Comparison of ENCODE assay signal across 1 cellular context in genomic region chr7:16982640-16983103, GRCh38.
TF ChIP-seq lines count a peak whose summit lies in the region.

No MANE protein-coding gene starts in this region.

TF ChIP-seq in K562, 482 proteins besides CTCF, POLR2A, EP300 and RAD21 (continued from another document):
- peak; percentile 81 for TF ChIP-seq DEAF1 (CRISPR knock-in tag; IDR thresholded peaks at IDR 0.05)
- no peak for TF ChIP-seq ATF4 (CRISPR knock-in tag; IDR thresholded peaks at IDR 0.05)
- no peak for TF ChIP-seq ZNF583 (CRISPR knock-in tag; IDR thresholded peaks at IDR 0.05)
- TF ChIP-seq MYNN (IDR thresholded peaks at IDR 0.05), result no peak
- TF ChIP-seq MYNN (CRISPR knock-in tag; IDR thresholded peaks at IDR 0.05), result no peak
- no peak for TF ChIP-seq TSHZ1 (CRISPR knock-in tag; IDR thresholded peaks at IDR 0.05)
- no peak for TF ChIP-seq CREBBP (IDR thresholded peaks at IDR 0.05; ENCODE audit: low read depth, low read length)
- no peak for TF ChIP-seq CREB3L1 (IDR thresholded peaks at IDR 0.05; ENCODE audit: borderline replicate concordance, low read depth)
- TF ChIP-seq ZNF239 (CRISPR knock-in tag; IDR thresholded peaks at IDR 0.05), result no peak
